In the genomic region with DNA sequence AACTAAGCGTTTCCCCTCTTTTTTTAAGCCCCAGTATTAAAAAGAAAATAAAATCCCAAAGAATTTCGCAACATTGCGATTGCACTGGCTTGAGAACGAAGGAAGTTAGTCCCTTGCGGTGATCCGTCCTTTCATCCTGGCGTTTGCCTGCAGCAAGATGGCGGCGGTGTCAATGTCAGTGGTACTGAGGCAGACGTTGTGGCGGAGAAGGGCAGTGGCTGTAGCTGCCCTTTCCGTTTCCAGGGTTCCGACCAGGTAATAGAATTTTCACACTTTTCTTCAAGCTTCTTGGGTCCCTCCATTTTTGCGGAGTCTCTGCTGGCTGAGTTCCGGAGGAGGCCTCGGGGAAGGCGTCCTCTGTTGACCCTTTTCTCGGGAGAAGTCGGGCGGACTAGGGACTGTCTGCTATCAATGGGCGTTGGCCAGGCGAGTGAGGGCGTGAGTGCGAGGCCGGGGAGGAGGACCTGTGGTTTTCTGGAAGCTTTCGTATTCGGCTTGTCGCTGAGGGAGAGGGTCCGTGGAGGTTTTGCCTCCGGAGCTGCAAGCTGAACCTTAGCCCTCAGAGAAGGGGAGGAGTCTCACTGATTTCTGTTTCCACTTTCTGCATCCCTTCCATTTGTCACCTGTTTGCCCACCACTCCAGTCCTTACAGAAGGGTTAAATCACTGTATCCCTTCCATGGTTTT, we compare ENCODE assay signal across 8 cellular contexts. TPM values are rescaled to one million over a fixed set of nuclear protein-coding genes. Genes with fewer than 3 reads are reported as not detected.
DNase-seq lines count a peak whose midpoint lies in the region; ATAC-seq and TF ChIP-seq lines count a peak whose summit lies in the region.

A gene (plus strand): TSS at position 134 of the 686 bp plus-strand sequence. CDS start 24 bp downstream, at position 158.

- peak; percentile 28 for TF ChIP-seq EP300 in neural cell (conservative IDR thresholded peaks at IDR 0.05; ENCODE audit: poor library complexity, severe bottlenecking)
- TF ChIP-seq EP300 in stomach (IDR thresholded peaks at IDR 0.05): no peak

- 0 out of 2 replicates have a peak, but pooled peaks cover 5% of the 10 kb centered on the region for H3K36me3 ChIP-seq in GM23338 (ENCODE audit: insufficient read depth)
- H3K36me3 ChIP-seq in neural cell (ENCODE audit: insufficient read depth, low read length): no peaks in the 10 kb centered on the region
- H3K36me3 ChIP-seq in stomach: no peaks in the 10 kb centered on the region

- peaks cover 19% of the 10 kb centered on the region; the same call in 2 of the 3 replicates for H3K36me3 Mint-ChIP-seq in GM23338 (ENCODE audit: low read depth)

- peak; percentile 90 for DNase-seq in Daoy (ENCODE audit: low read depth)
- DNase-seq in GM23338 (ENCODE audit: low spot score): peak; percentile 94
- DNase-seq in LNCaP clone FGC (ENCODE audit: low read depth): peak; percentile 85
- peak; percentile 69 to 85 for DNase-seq in SHP77 (lab: John Stamatoyannopoulos, UW)
- DNase-seq in activated effector memory CD4-positive, alpha-beta T cell treated with anti-CD3 and anti-CD28 coated beads, Interleukin-2, amount 50 U/mL, for 16 hours: peak; percentile 89
- peak; percentile 93 for DNase-seq in fibroblast of villous mesenchyme (ENCODE audit: low read depth)
- DNase-seq in stomach: peak; percentile 86

- no peaks in the 10 kb centered on the region for H3K27me3 ChIP-seq in GM23338 (ENCODE audit: insufficient read depth)
- H3K27me3 ChIP-seq in neural cell (ENCODE audit: insufficient read depth, low read depth, low read length): no peaks in the 10 kb centered on the region
- peaks cover 0 to 5% (median 0%) of the 10 kb centered on the region in 3 donors for H3K27me3 ChIP-seq in stomach

- H3F3A ChIP-seq in GM23338 (replicated peaks; ENCODE audit: low read depth): no peaks in the 10 kb centered on the region
- no peaks in the 10 kb centered on the region for H3F3A ChIP-seq in neural cell (ENCODE audit: insufficient read depth, low read length, poor library complexity, severe bottlenecking)

- H3K9me3 Mint-ChIP-seq in GM23338: peaks cover 17% of the 10 kb centered on the region

- H3K4me1 Mint-ChIP-seq in GM23338: peaks cover 17% of the 10 kb centered on the region

- H3K4me3 ChIP-seq in GM23338: peak within 1 kb of the TSS; percentile 69
- peak within 1 kb of the TSS; percentile 96 for H3K4me3 ChIP-seq in LNCaP clone FGC (ENCODE audit: low read depth, low read length)
- peak within 1 kb of the TSS; percentile 73 for H3K4me3 ChIP-seq in fibroblast of villous mesenchyme (ENCODE audit: low read depth, low read length)
- peak within 1 kb of the TSS; percentile 84 for H3K4me3 ChIP-seq in neural cell (ENCODE audit: low read length)
- peak within 1 kb of the TSS; percentile 64 to 86 (median 80) for H3K4me3 ChIP-seq in stomach

- H4K20me1 ChIP-seq in GM23338 (replicated peaks; ENCODE audit: insufficient read depth) (no peaks in the 10 kb centered on the region), neural cell (ENCODE audit: insufficient read depth) (no peaks in the 10 kb centered on the region)

- ATAC-seq in GM23338: peak; percentile 95

- H3K27ac ChIP-seq in GM23338 (ENCODE audit: low read depth): peak within 1 kb of the TSS; percentile 48
- H3K27ac ChIP-seq in neural cell (ENCODE audit: low read length): peak within 1 kb of the TSS; percentile 95
- peak within 1 kb of the TSS; percentile 72 to 91 (median 87) for H3K27ac ChIP-seq in stomach

- intact Hi-C loops in stomach (cut with DNase I; ENCODE audit: low total_unique reads): no loop called here

- H3K79me2 ChIP-seq in GM23338 (replicated peaks; ENCODE audit: insufficient read depth) (peaks cover 51% of the 10 kb centered on the region), neural cell (replicated peaks; ENCODE audit: insufficient read depth, low read length) (peaks cover 41% of the 10 kb centered on the region)

- H3K4me3 Mint-ChIP-seq in GM23338: peak within 1 kb of the TSS; percentile 99

- H2AFZ ChIP-seq in GM23338 (peak within 1 kb of the TSS; percentile 94), neural cell (ENCODE audit: low read depth, low read length) (peak within 1 kb of the TSS; percentile 99)

- peak within 1 kb of the TSS; percentile 94 for H3K9ac ChIP-seq in neural cell (ENCODE audit: low read length)

- H3K9me3 ChIP-seq in neural cell (ENCODE audit: low read length) (no peaks in the 10 kb centered on the region), stomach (no peaks in the 10 kb centered on the region)

- H3K27ac Mint-ChIP-seq in GM23338: peak within 1 kb of the TSS; percentile 87

- TF ChIP-seq CTCF in GM23338 (conservative IDR thresholded peaks at IDR 0.05; ENCODE audit: low read depth in 2 of 2) (no peak), LNCaP clone FGC (IDR thresholded peaks at IDR 0.05; ENCODE audit: control insufficient read depth, extremely low read depth, insufficient read depth) (no peak), fibroblast of villous mesenchyme (IDR thresholded peaks at IDR 0.05; ENCODE audit: insufficient read depth, low read depth, low read length) (no peak), neural cell (IDR thresholded peaks at IDR 0.05; ENCODE audit: poor library complexity, severe bottlenecking) (peak; percentile 26), stomach (IDR thresholded peaks at IDR 0.05) (no peak)

- H3K4me1 ChIP-seq in GM23338 (ENCODE audit: insufficient read depth): peaks cover 6% of the 10 kb centered on the region
- H3K4me1 ChIP-seq in stomach: peaks cover 10 to 48% (median 28%) of the 10 kb centered on the region in 4 donors

- TF ChIP-seq RAD21 in neural cell (conservative IDR thresholded peaks at IDR 0.05): no peak

- H3K9me2 ChIP-seq in GM23338 (ENCODE audit: insufficient read depth) (0 out of 2 replicates have a peak, but pooled peaks cover 2% of the 10 kb centered on the region), neural cell (ENCODE audit: insufficient read depth, low read length) (no peaks in the 10 kb centered on the region)

- WGBS in stomach, 5 donors: 0 to 1% (median 0%) methylated on average over 28 to 30 of the region's 30 CpGs

- no peak for TF ChIP-seq POLR2A in stomach (IDR thresholded peaks at IDR 0.05)

- peaks cover 6% of the 10 kb centered on the region for H3K27me3 Mint-ChIP-seq in GM23338 (ENCODE audit: insufficient read depth, low read depth, poor library complexity)

- H3K4me2 ChIP-seq in GM23338: peak within 1 kb of the TSS; percentile 78
- H3K4me2 ChIP-seq in neural cell (ENCODE audit: low read length): peak within 1 kb of the TSS; percentile 97

TF ChIP-seq in GM23338, 12 proteins besides CTCF, POLR2A, EP300 and RAD21 (continues in another document):
- TF ChIP-seq CREB1 (CRISPR knock-in tag; IDR thresholded peaks at IDR 0.05; ENCODE audit: low read depth) (0 out of 2 replicates have a peak, but pooled peaks have one; percentile 35), POLR2AphosphoS5 (IDR thresholded peaks at IDR 0.05; ENCODE audit: low read depth) (peak; percentile 70), STAT1 (IDR thresholded peaks at IDR 0.05; ENCODE audit: unreplicated experiment) (no peak), ZNF114 (CRISPR knock-in tag; IDR thresholded peaks at IDR 0.05) (no peak)

TF ChIP-seq in neural cell, 6 proteins besides CTCF, POLR2A, EP300 and RAD21:
- TF ChIP-seq, protein P1, sequence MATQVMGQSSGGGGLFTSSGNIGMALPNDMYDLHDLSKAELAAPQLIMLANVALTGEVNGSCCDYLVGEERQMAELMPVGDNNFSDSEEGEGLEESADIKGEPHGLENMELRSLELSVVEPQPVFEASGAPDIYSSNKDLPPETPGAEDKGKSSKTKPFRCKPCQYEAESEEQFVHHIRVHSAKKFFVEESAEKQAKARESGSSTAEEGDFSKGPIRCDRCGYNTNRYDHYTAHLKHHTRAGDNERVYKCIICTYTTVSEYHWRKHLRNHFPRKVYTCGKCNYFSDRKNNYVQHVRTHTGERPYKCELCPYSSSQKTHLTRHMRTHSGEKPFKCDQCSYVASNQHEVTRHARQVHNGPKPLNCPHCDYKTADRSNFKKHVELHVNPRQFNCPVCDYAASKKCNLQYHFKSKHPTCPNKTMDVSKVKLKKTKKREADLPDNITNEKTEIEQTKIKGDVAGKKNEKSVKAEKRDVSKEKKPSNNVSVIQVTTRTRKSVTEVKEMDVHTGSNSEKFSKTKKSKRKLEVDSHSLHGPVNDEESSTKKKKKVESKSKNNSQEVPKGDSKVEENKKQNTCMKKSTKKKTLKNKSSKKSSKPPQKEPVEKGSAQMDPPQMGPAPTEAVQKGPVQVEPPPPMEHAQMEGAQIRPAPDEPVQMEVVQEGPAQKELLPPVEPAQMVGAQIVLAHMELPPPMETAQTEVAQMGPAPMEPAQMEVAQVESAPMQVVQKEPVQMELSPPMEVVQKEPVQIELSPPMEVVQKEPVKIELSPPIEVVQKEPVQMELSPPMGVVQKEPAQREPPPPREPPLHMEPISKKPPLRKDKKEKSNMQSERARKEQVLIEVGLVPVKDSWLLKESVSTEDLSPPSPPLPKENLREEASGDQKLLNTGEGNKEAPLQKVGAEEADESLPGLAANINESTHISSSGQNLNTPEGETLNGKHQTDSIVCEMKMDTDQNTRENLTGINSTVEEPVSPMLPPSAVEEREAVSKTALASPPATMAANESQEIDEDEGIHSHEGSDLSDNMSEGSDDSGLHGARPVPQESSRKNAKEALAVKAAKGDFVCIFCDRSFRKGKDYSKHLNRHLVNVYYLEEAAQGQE (IDR thresholded peaks at IDR 0.05; ENCODE audit: borderline replicate concordance): peak; percentile 97
- TF ChIP-seq MXI1 (conservative IDR thresholded peaks at IDR 0.05; ENCODE audit: poor library complexity, severe bottlenecking): peak; percentile 39
- TF ChIP-seq SMC3 (conservative IDR thresholded peaks at IDR 0.05; ENCODE audit: poor library complexity): peak; percentile 29
- TF ChIP-seq TAF1 (IDR thresholded peaks at IDR 0.05; ENCODE audit: low read depth): peak; percentile 99
- no peak for TF ChIP-seq EZH2 (IDR thresholded peaks at IDR 0.05; ENCODE audit: borderline replicate concordance, insufficient read depth, low read length, poor library complexity, severe bottlenecking)
- peak; percentile 96 for TF ChIP-seq POLR2AphosphoS5 (IDR thresholded peaks at IDR 0.05)

RNA-seq across cellular contexts. Expression of the gene that starts here (rescaled TPM):
- 218 and 261 TPM in 2 replicates for total RNA-seq in Daoy (2014; rRNA removed; shearing (Covaris generic))
- total RNA-seq in GM23338 (2014; rRNA removed; shearing (Covaris generic)): 65.6 and 73.9 TPM in 2 replicates
- polyA plus RNA-seq in GM23338 (2016; fragmentation: Nextera tagmentation; extraction: Ambion mirVana) (131 and 151 TPM in 2 replicates), neural cell (229 and 275 TPM in 2 replicates), stomach (100 to 1,000 TPM in 1 of 3 donors, 10 to 100 TPM in 2; 96.1 to 103 (median 99.3) TPM)
- total RNA-seq in fibroblast of villous mesenchyme (64.3 and 80.2 TPM in 2 replicates), stomach (10 to 100 TPM in 4 of 5 donors, 1 to 10 TPM in 1; 8.7 to 94.6 (median 69.0) TPM)
- 77.2 and 92.5 TPM in 2 replicates for polyA minus RNA-seq in neural cell

Comparison
In these comparisons a context has a peak if more than half of its experiments do, and no peak if none do; other contexts are left out.
1. Peak in every context shown above with its lines: DNase-seq, ATAC-seq, H3K4me3 ChIP-seq and H3K27ac ChIP-seq.